8 cellular contexts compared by ENCODE assay signal in the genomic region with DNA sequence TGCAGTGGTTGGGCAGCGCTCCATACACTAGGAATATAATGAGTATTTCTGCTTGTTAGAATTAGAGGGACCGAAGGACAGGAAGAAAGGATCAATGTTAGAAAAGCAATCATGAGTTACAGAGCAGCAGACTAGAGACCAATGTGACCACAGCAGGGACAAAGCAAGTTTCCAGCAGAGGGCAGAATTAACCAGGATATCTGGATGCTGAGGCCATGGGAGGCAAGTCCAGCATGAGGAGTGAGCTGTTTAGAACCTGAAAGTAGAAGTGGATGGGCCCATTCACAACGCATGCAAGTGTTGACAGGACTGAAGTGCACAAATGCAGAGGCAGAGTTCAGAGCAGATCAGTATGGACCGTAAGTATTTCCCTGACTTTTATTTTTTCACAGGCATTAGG.
DNase-seq lines count a peak whose midpoint lies in the region; FAIRE-seq and TF ChIP-seq lines count a peak whose summit lies in the region.

No MANE protein-coding gene starts in this region.

- H3K9ac ChIP-seq in SK-N-MC (ENCODE audit: insufficient read length): no peak overlapping the region

- no peaks in the 10 kb centered on the region for H3K27me3 ChIP-seq in tibial artery

- H3K4me1 ChIP-seq in tibial artery: no peaks in the 10 kb centered on the region

- TF ChIP-seq CTCF in tibial artery (IDR thresholded peaks at IDR 0.05): no peak

- FAIRE-seq in islet of Langerhans (lab: Jason Lieb, UNC): peak; percentile 83
- FAIRE-seq in GM12891 (lab: Jason Lieb, UNC): no peak

- no peak overlapping the region for H3K27ac ChIP-seq in SK-N-MC
- no peak overlapping the region for H3K27ac ChIP-seq in tibial artery

- H3K9me3 ChIP-seq in SK-N-MC (ENCODE audit: low read depth, low read length): no peaks in the 10 kb centered on the region
- no peaks in the 10 kb centered on the region for H3K9me3 ChIP-seq in tibial artery

- no peak overlapping the region for H3K4me3 ChIP-seq in Jurkat, Clone E6-1 (ENCODE audit: low read length)
- no peak overlapping the region for H3K4me3 ChIP-seq in SK-N-MC
- H3K4me3 ChIP-seq in tibial artery: no peak overlapping the region

- intact Hi-C loops in tibial artery (cut with DNase I; ENCODE audit: low total_unique reads): no loop called here

- TF ChIP-seq POLR2A in GM12891 (IDR thresholded peaks at IDR 0.05; ENCODE audit: low read depth, low read length): no peak

- DNase-seq in COLO668 (lab: John Stamatoyannopoulos, UW; ENCODE audit: unreplicated experiment) (peak; percentile 22), SK-N-MC (ENCODE audit: low read depth, low spot score) (peak; percentile 26), HuH-7.5 (ENCODE audit: low spot score) (no peak), tibial artery (no peak), GM12891 (ENCODE audit: insufficient read length, low spot score) (no peak)
- peak; percentile 15 for DNase-seq in Jurkat, Clone E6-1 (ENCODE audit: low read depth, low spot score)
- no peak for DNase-seq in activated CD8-positive, alpha-beta memory T cell treated with anti-CD3 and anti-CD28 coated beads, Interleukin-2, amount 50 U/mL, for 48 hours

- no peaks in the 10 kb centered on the region for H3K36me3 ChIP-seq in SK-N-MC (ENCODE audit: insufficient read depth, low read length)
- no peaks in the 10 kb centered on the region for H3K36me3 ChIP-seq in tibial artery

TF ChIP-seq in GM12891, 5 proteins besides CTCF, POLR2A, EP300 and RAD21:
- TF ChIP-seq SPI1 (IDR thresholded peaks at IDR 0.05; ENCODE audit: low read depth, low read length) (no peak), POLR2AphosphoS5 (IDR thresholded peaks at IDR 0.05; ENCODE audit: low read depth, low read length) (no peak), TAF1 (IDR thresholded peaks at IDR 0.05; ENCODE audit: low read depth, low read length) (no peak), PAX5 (IDR thresholded peaks at IDR 0.05; ENCODE audit: insufficient read depth, low read length, severe bottlenecking) (no peak), POU2F2 (IDR thresholded peaks at IDR 0.05; ENCODE audit: low read depth, low read length) (no peak)

Comparison
In these comparisons a context has a peak if more than half of its experiments do, and no peak if none do; other contexts are left out.
1. DNase-seq: peak in COLO668 (single experiment), Jurkat, Clone E6-1 (single experiment) and SK-N-MC (single experiment); none in activated CD8-positive, alpha-beta memory T cell treated with anti-CD3 and anti-CD28 coated beads, Interleukin-2, amount 50 U/mL, for 48 hours (single experiment), HuH-7.5 (single experiment), tibial artery (0 of 2) and GM12891 (single experiment).